Comparison of ENCODE assay signal across 9 cellular contexts in the genomic region with DNA sequence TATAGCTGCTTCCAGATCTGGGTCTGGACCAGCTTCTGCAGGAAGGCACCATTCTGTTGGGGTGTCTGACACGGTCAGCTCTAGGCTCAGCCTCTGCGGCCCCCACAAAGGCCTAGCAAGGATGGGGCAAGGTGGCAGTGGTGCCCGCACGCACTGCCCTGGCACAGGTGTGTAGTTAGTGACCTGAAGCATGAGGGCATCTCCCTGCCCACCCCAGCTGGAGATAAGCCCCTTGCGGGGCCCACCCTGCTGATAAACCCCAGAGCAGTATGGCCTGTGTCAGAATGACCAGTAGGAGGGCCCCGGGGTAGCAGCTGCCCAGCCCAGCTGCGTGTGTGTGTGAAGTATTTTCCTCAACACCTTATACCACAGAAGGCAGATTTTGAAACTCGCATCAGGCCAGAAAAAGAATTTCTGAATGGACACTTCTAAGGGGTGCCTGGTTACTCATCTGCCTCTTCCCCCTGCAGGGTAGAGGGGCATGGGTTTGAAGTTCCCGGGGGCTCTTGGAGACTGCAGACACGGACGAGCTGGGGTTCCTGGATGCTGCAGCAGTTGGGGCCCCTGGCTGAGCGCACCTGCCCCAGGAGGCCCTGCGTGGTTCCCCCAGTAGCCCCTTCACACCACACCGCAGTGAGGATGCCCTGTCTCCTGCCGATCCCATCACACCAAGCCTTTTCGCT. TPM values are rescaled to one million over a fixed set of nuclear protein-coding genes. Genes with fewer than 3 reads are reported as not detected.
DNase-seq lines count a peak whose midpoint lies in the region; ATAC-seq, FAIRE-seq and TF ChIP-seq lines count a peak whose summit lies in the region.
"Had no signal": no experiment of that assay in that cellular context is flagged by ENCODE, and none has a peak within 500 bp of the region (broad histone marks: within the 10 kb centered on the region; RNA-seq: fewer than 3 reads in every experiment).

No MANE protein-coding gene starts in this region.

- H3K4me1 ChIP-seq in HepG2 (ENCODE audit: insufficient read depth, low read length) (peaks cover 88% of the 10 kb centered on the region), upper lobe of right lung (peaks cover 41% of the 10 kb centered on the region), vagina (peaks cover 73% of the 10 kb centered on the region)

- no peak overlapping the region; the same call in 1 of the 2 replicates for H3K4me2 ChIP-seq in HepG2 (ENCODE audit: low read depth, low read length)

- no peak for TF ChIP-seq CTCF in HepG2 (CRISPR knock-in tag; IDR thresholded peaks at IDR 0.05)
- no peak for TF ChIP-seq CTCF in upper lobe of right lung (IDR thresholded peaks at IDR 0.05)
- TF ChIP-seq CTCF in vagina (IDR thresholded peaks at IDR 0.05), result no peak

- H3K27me3 ChIP-seq in HepG2 (ENCODE audit: control insufficient read depth in 1 of 2, insufficient read depth in 2 of 2, low read length in 2 of 2) (no peaks in the 10 kb centered on the region), upper lobe of right lung (no peaks in the 10 kb centered on the region), vagina (no peaks in the 10 kb centered on the region)

- DNase-seq in stimulated activated CD4-positive, alpha-beta T cell treated with anti-CD3 and anti-CD28 coated beads, Interleukin-4, amount 100 ng/mL, for 1 hour, result peak; percentile 17
- no peak for DNase-seq in stimulated activated CD4-positive, alpha-beta T cell treated with anti-CD3 and anti-CD28 coated beads, Interleukin-4, amount 100 ng/mL, for 4 hours
- DNase-seq in activated CD8-positive, alpha-beta memory T cell treated with anti-CD3 and anti-CD28 coated beads, Interleukin-2, amount 10 ng/mL, durations not matched to agents 7 days and 5 days, result no peak
- DNase-seq in HepG2 (ENCODE audit: low spot score) (no peak), upper lobe of right lung (no peak), NCI-H2227 (lab: John Stamatoyannopoulos, UW; ENCODE audit: unreplicated experiment) (no peak), vagina (ENCODE audit: extremely low spot score in 2 of 2) (no peak)

- peaks cover 45% of the 10 kb centered on the region for H3K79me2 ChIP-seq in HepG2 (ENCODE audit: insufficient read depth, low read length)

- BruUV-seq in HepG2 (replicated peaks; lab: Mats Ljungman, UMichigan), result no TSS peak

- no peak overlapping the region for H2AFZ ChIP-seq in HepG2 (ENCODE audit: low read length)

- H3K9me3 Mint-ChIP-seq in activated CD8-positive, alpha-beta memory T cell treated with anti-CD3 and anti-CD28 coated beads, Interleukin-2, amount 10 ng/mL, durations not matched to agents 7 days and 5 days (ENCODE audit: low read depth), result no peaks in the 10 kb centered on the region

- H3K9ac ChIP-seq in HepG2 (ENCODE audit: insufficient read depth, low read depth, low read length), result no peak overlapping the region; the same call in 1 of the 2 replicates

- H3K36me3 ChIP-seq in HepG2 (replicated peaks in 1 of 2; ENCODE audit: control insufficient read depth in 1 of 2, insufficient read depth in 2 of 2, low read length in 2 of 2) (peaks cover 18 to 39% of the 10 kb centered on the region in 2 experiments), upper lobe of right lung (peaks cover 19% of the 10 kb centered on the region), vagina (peaks cover 0 to 9% of the 10 kb centered on the region in 2 donors)

- no peak for FAIRE-seq in HepG2 (lab: Jason Lieb, UNC)

- H3K27ac Mint-ChIP-seq in activated CD8-positive, alpha-beta memory T cell treated with anti-CD3 and anti-CD28 coated beads, Interleukin-2, amount 10 ng/mL, durations not matched to agents 7 days and 5 days, result peak overlapping the region; percentile 73

- H3K9me3 ChIP-seq in HepG2 (ENCODE audit: low read length), result no peaks in the 10 kb centered on the region
- H3K9me3 ChIP-seq in upper lobe of right lung, result no peaks in the 10 kb centered on the region
- H3K9me3 ChIP-seq in vagina, result no peaks in the 10 kb centered on the region

- intact Hi-C loops in HepG2 (cut with micrococcal nuclease; ENCODE audit: unreplicated experiment), result loop anchor here (5.0 kb wide), 1 partner anchor 156 kb away; the partner anchor contains the start of genes CENPX and LRRC45
- intact Hi-C loops in upper lobe of right lung (cut with DNase I), result no loop called here
- intact Hi-C loops in vagina (cut with DNase I), result no loop called here

- H3K27ac ChIP-seq in HepG2 (ENCODE audit: extremely low read length, insufficient read depth, low read length) (peak overlapping the region; percentile 61), upper lobe of right lung (peak overlapping the region; percentile 58), vagina (no peak overlapping the region)

- POLR2A ChIA-PET in HepG2 (lab: Yijun Ruan, JAX), result interaction anchor here (0.5 to 3.8 kb wide), 20 partner anchors 8 to 240 kb away, joined by 3 to 15 read pairs (median 4); partner anchors contain the start of genes ALYREF, ANAPC11, CENPX and LRRC45

- no peaks in the 10 kb centered on the region for H3K27me3 Mint-ChIP-seq in activated CD8-positive, alpha-beta memory T cell treated with anti-CD3 and anti-CD28 coated beads, Interleukin-2, amount 10 ng/mL, durations not matched to agents 7 days and 5 days

- H3K4me3 ChIP-seq in HepG2 (replicated peaks in 1 of 3; ENCODE audit: insufficient read depth in 1 of 3, low read depth in 2 of 3, low read length in 3 of 3) (no peak overlapping the region), upper lobe of right lung (no peak overlapping the region), vagina (no peak overlapping the region)

- CTCF ChIA-PET in activated CD8-positive, alpha-beta memory T cell treated with anti-CD3 and anti-CD28 coated beads, Interleukin-2, amount 10 ng/mL, durations not matched to agents 7 days and 5 days (lab: Charles Lee), result no interaction called here
- CTCF ChIA-PET in HepG2 (lab: Yijun Ruan, JAX; ENCODE audit: low intra/inter-chr PET ratio, low total read pairs), result no interaction called here

- in situ Hi-C loops in HepG2 (cut with HindIII; ENCODE audit: extremely low pct_ligation_motif_present, low pct_unique_long_range_greater_than_20kb), result no loop called here

- TF ChIP-seq RAD21 in HepG2 (CRISPR knock-in tag; IDR thresholded peaks at IDR 0.05), result no peak

- H4K20me1 ChIP-seq in HepG2 (ENCODE audit: insufficient read depth, low read length), result peaks cover 53% of the 10 kb centered on the region; the same call in 1 of the 2 replicates

- 88% methylated on average over 8 of the region's 16 CpGs for WGBS in HepG2 (ENCODE audit: low lambda C conversion rate)

- no peak for ATAC-seq in activated CD8-positive, alpha-beta memory T cell treated with anti-CD3 and anti-CD28 coated beads, Interleukin-2, amount 10 ng/mL, durations not matched to agents 7 days and 5 days
- peak; percentile 0; the same call in 1 of the 3 replicates for ATAC-seq in HepG2
- ATAC-seq in upper lobe of right lung, result no peak
- no peak for ATAC-seq in HG03135 (IDR thresholded peaks at IDR 0.05; ENCODE audit: unreplicated experiment)

- H3K4me1 Mint-ChIP-seq in activated CD8-positive, alpha-beta memory T cell treated with anti-CD3 and anti-CD28 coated beads, Interleukin-2, amount 10 ng/mL, durations not matched to agents 7 days and 5 days, result peaks cover 48% of the 10 kb centered on the region

- H3K36me3 Mint-ChIP-seq in activated CD8-positive, alpha-beta memory T cell treated with anti-CD3 and anti-CD28 coated beads, Interleukin-2, amount 10 ng/mL, durations not matched to agents 7 days and 5 days, result peaks cover 28% of the 10 kb centered on the region

- TF ChIP-seq EP300 in HepG2 (IDR thresholded peaks at IDR 0.05; ENCODE audit: low read depth in 2 of 2, low read length in 2 of 2) (no peak), HepG2 (CRISPR knock-in tag; IDR thresholded peaks at IDR 0.05; ENCODE audit: borderline replicate concordance) (no peak)

- TF ChIP-seq POLR2A in HepG2 (IDR thresholded peaks at IDR 0.05; ENCODE audit: insufficient read depth in 1 of 2, low read depth in 2 of 2, low read length in 2 of 2) (peak in 1 of 2 experiments; percentile 41; a peak in 2 of 4 replicates), vagina (IDR thresholded peaks at IDR 0.05) (no peak)

- no peak overlapping the region for H3K4me3 Mint-ChIP-seq in activated CD8-positive, alpha-beta memory T cell treated with anti-CD3 and anti-CD28 coated beads, Interleukin-2, amount 10 ng/mL, durations not matched to agents 7 days and 5 days

RNA-seq across cellular contexts. Expression of gene ARHGDIA, which starts 4.6 kb away (rescaled TPM):
- total RNA-seq in activated CD8-positive, alpha-beta memory T cell treated with anti-CD3 and anti-CD28 coated beads, Interleukin-2, amount 10 ng/mL, durations not matched to agents 7 days and 5 days, result 100 to 1,000 TPM; 693 to 725 TPM
- total RNA-seq in HepG2 (2016; rRNA removed; fragmentation: Illumina TruSeq; extraction: Trizol) (64.0 and 120 TPM in 2 replicates), upper lobe of right lung (386 TPM), vagina (120 TPM)
- total RNA-seq in HepG2 (2016; cell fraction: cytosol; rRNA removed; fragmentation: Illumina TruSeq; extraction: Trizol; ENCODE audit: low read depth), result 25.7 and 26.7 TPM in 2 replicates
- 73.7 and 111 TPM in 2 replicates for total RNA-seq in HepG2 (2016; cell fraction: insoluble cytoplasmic fraction; rRNA removed; fragmentation: Illumina TruSeq; extraction: Trizol)
- 68.1 and 73.5 TPM in 2 replicates for total RNA-seq in HepG2 (2016; cell fraction: membrane; rRNA removed; fragmentation: Illumina TruSeq; extraction: Trizol)
- 66.3 and 84.1 TPM in 2 replicates for total RNA-seq in HepG2 (2016; cell fraction: nucleus; rRNA removed; fragmentation: Illumina TruSeq; extraction: Trizol)
- polyA plus RNA-seq in HepG2 (2011; rRNA removed), result 40.0 and 52.1 TPM in 2 replicates
- polyA plus RNA-seq in HepG2 (2011; cell fraction: cytosol; rRNA removed), result 61.3 and 96.2 TPM in 2 replicates
- 174 and 191 TPM in 2 replicates for polyA plus RNA-seq in HepG2 (2011; cell fraction: nucleus; rRNA removed)
- polyA plus RNA-seq in HepG2 (2012), result 159 and 169 TPM in 2 replicates
- 89.7 and 102 TPM in 2 replicates for polyA plus RNA-seq in HepG2 (2016; cell fraction: cytosol; fragmentation: Illumina TruSeq; extraction: Trizol; ENCODE audit: low read depth)
- 221 and 287 TPM in 2 replicates for polyA plus RNA-seq in HepG2 (2016; cell fraction: insoluble cytoplasmic fraction; fragmentation: Illumina TruSeq; extraction: Trizol; ENCODE audit: low read depth)
- polyA plus RNA-seq in HepG2 (2016; cell fraction: membrane; fragmentation: Illumina TruSeq; extraction: Trizol; ENCODE audit: low read depth), result 171 and 188 TPM in 2 replicates
- 248 and 249 TPM in 2 replicates for polyA plus RNA-seq in HepG2 (2016; cell fraction: nucleus; fragmentation: Illumina TruSeq; extraction: Trizol; ENCODE audit: insufficient read depth, low read depth)
- polyA minus RNA-seq in HepG2 (2011; rRNA and poly(A)+ RNA removed; ENCODE audit: low replicate concordance), result 35.7 and 46.7 TPM in 2 replicates
- polyA minus RNA-seq in HepG2 (2011; cell fraction: cytosol; rRNA and poly(A)+ RNA removed), result 54.0 and 54.8 TPM in 2 replicates
- 52.7 and 57.6 TPM in 2 replicates for polyA minus RNA-seq in HepG2 (2011; cell fraction: nucleus; rRNA and poly(A)+ RNA removed)

RNA-seq across cellular contexts. Expression of gene P4HB, which starts 6.2 kb away (rescaled TPM):
- total RNA-seq in activated CD8-positive, alpha-beta memory T cell treated with anti-CD3 and anti-CD28 coated beads, Interleukin-2, amount 10 ng/mL, durations not matched to agents 7 days and 5 days, result 100 to 1,000 TPM; 333 to 416 TPM
- total RNA-seq in HepG2 (2016; rRNA removed; fragmentation: Illumina TruSeq; extraction: Trizol), result 337 and 782 TPM in 2 replicates
- total RNA-seq in HepG2 (2016; cell fraction: cytosol; rRNA removed; fragmentation: Illumina TruSeq; extraction: Trizol; ENCODE audit: low read depth), result 162 and 167 TPM in 2 replicates
- total RNA-seq in HepG2 (2016; cell fraction: insoluble cytoplasmic fraction; rRNA removed; fragmentation: Illumina TruSeq; extraction: Trizol), result 282 and 813 TPM in 2 replicates
- total RNA-seq in HepG2 (2016; cell fraction: membrane; rRNA removed; fragmentation: Illumina TruSeq; extraction: Trizol), result 299 and 300 TPM in 2 replicates
- total RNA-seq in HepG2 (2016; cell fraction: nucleus; rRNA removed; fragmentation: Illumina TruSeq; extraction: Trizol), result 801 and 884 TPM in 2 replicates
- 181 and 185 TPM in 2 replicates for polyA plus RNA-seq in HepG2 (2011; rRNA removed)
- 150 and 176 TPM in 2 replicates for polyA plus RNA-seq in HepG2 (2011; cell fraction: cytosol; rRNA removed)
- polyA plus RNA-seq in HepG2 (2011; cell fraction: nucleus; rRNA removed), result 517 and 557 TPM in 2 replicates
- 1,462 and 1,524 TPM in 2 replicates for polyA plus RNA-seq in HepG2 (2012)
- 236 TPM in 2 replicates for polyA plus RNA-seq in HepG2 (2016; cell fraction: cytosol; fragmentation: Illumina TruSeq; extraction: Trizol; ENCODE audit: low read depth)
- 494 and 566 TPM in 2 replicates for polyA plus RNA-seq in HepG2 (2016; cell fraction: insoluble cytoplasmic fraction; fragmentation: Illumina TruSeq; extraction: Trizol; ENCODE audit: low read depth)
- 378 and 399 TPM in 2 replicates for polyA plus RNA-seq in HepG2 (2016; cell fraction: membrane; fragmentation: Illumina TruSeq; extraction: Trizol; ENCODE audit: low read depth)
- polyA plus RNA-seq in HepG2 (2016; cell fraction: nucleus; fragmentation: Illumina TruSeq; extraction: Trizol; ENCODE audit: insufficient read depth, low read depth), result 2,290 and 2,428 TPM in 2 replicates
- 90.8 and 213 TPM in 2 replicates for polyA minus RNA-seq in HepG2 (2011; rRNA and poly(A)+ RNA removed; ENCODE audit: low replicate concordance)
- 303 and 378 TPM in 2 replicates for polyA minus RNA-seq in HepG2 (2011; cell fraction: cytosol; rRNA and poly(A)+ RNA removed)
- 250 and 278 TPM in 2 replicates for polyA minus RNA-seq in HepG2 (2011; cell fraction: nucleus; rRNA and poly(A)+ RNA removed)
- 462 TPM for total RNA-seq in upper lobe of right lung
- total RNA-seq in vagina, result 463 TPM

RNA-seq across cellular contexts. Expression of gene ALYREF, which starts 24.8 kb away (rescaled TPM):
- total RNA-seq in activated CD8-positive, alpha-beta memory T cell treated with anti-CD3 and anti-CD28 coated beads, Interleukin-2, amount 10 ng/mL, durations not matched to agents 7 days and 5 days, result 100 to 1,000 TPM; 215 to 236 TPM
- total RNA-seq in HepG2 (2016; rRNA removed; fragmentation: Illumina TruSeq; extraction: Trizol) (264 and 269 TPM in 2 replicates), upper lobe of right lung (39.4 TPM), vagina (78.8 TPM)
- total RNA-seq in HepG2 (2016; cell fraction: cytosol; rRNA removed; fragmentation: Illumina TruSeq; extraction: Trizol; ENCODE audit: low read depth), result 86.2 and 89.3 TPM in 2 replicates
- total RNA-seq in HepG2 (2016; cell fraction: insoluble cytoplasmic fraction; rRNA removed; fragmentation: Illumina TruSeq; extraction: Trizol), result 272 and 275 TPM in 2 replicates
- 108 and 110 TPM in 2 replicates for total RNA-seq in HepG2 (2016; cell fraction: membrane; rRNA removed; fragmentation: Illumina TruSeq; extraction: Trizol)
- 101 and 105 TPM in 2 replicates for total RNA-seq in HepG2 (2016; cell fraction: nucleus; rRNA removed; fragmentation: Illumina TruSeq; extraction: Trizol)
- 58.4 and 59.8 TPM in 2 replicates for polyA plus RNA-seq in HepG2 (2011; rRNA removed)
- polyA plus RNA-seq in HepG2 (2011; cell fraction: cytosol; rRNA removed), result 45.3 and 72.1 TPM in 2 replicates
- 54.3 and 67.4 TPM in 2 replicates for polyA plus RNA-seq in HepG2 (2011; cell fraction: nucleus; rRNA removed)
- 42.1 and 68.4 TPM in 2 replicates for polyA plus RNA-seq in HepG2 (2012)
- 78.5 and 81.9 TPM in 2 replicates for polyA plus RNA-seq in HepG2 (2016; cell fraction: cytosol; fragmentation: Illumina TruSeq; extraction: Trizol; ENCODE audit: low read depth)
- polyA plus RNA-seq in HepG2 (2016; cell fraction: insoluble cytoplasmic fraction; fragmentation: Illumina TruSeq; extraction: Trizol; ENCODE audit: low read depth), result 267 TPM in 2 replicates
- polyA plus RNA-seq in HepG2 (2016; cell fraction: membrane; fragmentation: Illumina TruSeq; extraction: Trizol; ENCODE audit: low read depth), result 83.5 and 93.6 TPM in 2 replicates
- 158 and 162 TPM in 2 replicates for polyA plus RNA-seq in HepG2 (2016; cell fraction: nucleus; fragmentation: Illumina TruSeq; extraction: Trizol; ENCODE audit: insufficient read depth, low read depth)
- 80.4 and 133 TPM in 2 replicates for polyA minus RNA-seq in HepG2 (2011; rRNA and poly(A)+ RNA removed; ENCODE audit: low replicate concordance)
- 40.2 and 48.3 TPM in 2 replicates for polyA minus RNA-seq in HepG2 (2011; cell fraction: cytosol; rRNA and poly(A)+ RNA removed)
- 44.9 and 56.4 TPM in 2 replicates for polyA minus RNA-seq in HepG2 (2011; cell fraction: nucleus; rRNA and poly(A)+ RNA removed)

RNA-seq across cellular contexts. Expression of gene ANAPC11, which starts 24.9 kb away (rescaled TPM):
- 100 to 1,000 TPM; 138 to 155 TPM for total RNA-seq in activated CD8-positive, alpha-beta memory T cell treated with anti-CD3 and anti-CD28 coated beads, Interleukin-2, amount 10 ng/mL, durations not matched to agents 7 days and 5 days
- total RNA-seq in HepG2 (2016; rRNA removed; fragmentation: Illumina TruSeq; extraction: Trizol) (114 and 127 TPM in 2 replicates), upper lobe of right lung (91.0 TPM), vagina (135 TPM)
- total RNA-seq in HepG2 (2016; cell fraction: cytosol; rRNA removed; fragmentation: Illumina TruSeq; extraction: Trizol; ENCODE audit: low read depth), result 131 and 197 TPM in 2 replicates
- 108 and 128 TPM in 2 replicates for total RNA-seq in HepG2 (2016; cell fraction: insoluble cytoplasmic fraction; rRNA removed; fragmentation: Illumina TruSeq; extraction: Trizol)
- total RNA-seq in HepG2 (2016; cell fraction: membrane; rRNA removed; fragmentation: Illumina TruSeq; extraction: Trizol), result 131 and 179 TPM in 2 replicates
- total RNA-seq in HepG2 (2016; cell fraction: nucleus; rRNA removed; fragmentation: Illumina TruSeq; extraction: Trizol), result 50.9 and 64.4 TPM in 2 replicates
- 235 and 250 TPM in 2 replicates for polyA plus RNA-seq in HepG2 (2011; rRNA removed)
- 444 and 596 TPM in 2 replicates for polyA plus RNA-seq in HepG2 (2011; cell fraction: cytosol; rRNA removed)
- 192 and 202 TPM in 2 replicates for polyA plus RNA-seq in HepG2 (2011; cell fraction: nucleus; rRNA removed)
- 95.6 and 161 TPM in 2 replicates for polyA plus RNA-seq in HepG2 (2012)
- 209 and 306 TPM in 2 replicates for polyA plus RNA-seq in HepG2 (2016; cell fraction: cytosol; fragmentation: Illumina TruSeq; extraction: Trizol; ENCODE audit: low read depth)
- polyA plus RNA-seq in HepG2 (2016; cell fraction: insoluble cytoplasmic fraction; fragmentation: Illumina TruSeq; extraction: Trizol; ENCODE audit: low read depth), result 119 and 120 TPM in 2 replicates
- 162 and 209 TPM in 2 replicates for polyA plus RNA-seq in HepG2 (2016; cell fraction: membrane; fragmentation: Illumina TruSeq; extraction: Trizol; ENCODE audit: low read depth)
- 107 and 109 TPM in 2 replicates for polyA plus RNA-seq in HepG2 (2016; cell fraction: nucleus; fragmentation: Illumina TruSeq; extraction: Trizol; ENCODE audit: insufficient read depth, low read depth)
- polyA minus RNA-seq in HepG2 (2011; rRNA and poly(A)+ RNA removed; ENCODE audit: low replicate concordance), result 68.6 and 147 TPM in 2 replicates
- 32.2 and 42.7 TPM in 2 replicates for polyA minus RNA-seq in HepG2 (2011; cell fraction: cytosol; rRNA and poly(A)+ RNA removed)
- polyA minus RNA-seq in HepG2 (2011; cell fraction: nucleus; rRNA and poly(A)+ RNA removed), result 23.0 and 25.9 TPM in 2 replicates

RNA-seq across cellular contexts. Expression of gene PPP1R27, which starts 31.7 kb away (rescaled TPM):
- total RNA-seq in activated CD8-positive, alpha-beta memory T cell treated with anti-CD3 and anti-CD28 coated beads, Interleukin-2, amount 10 ng/mL, durations not matched to agents 7 days and 5 days, result not detected
- total RNA-seq in HepG2 (2016; rRNA removed; fragmentation: Illumina TruSeq; extraction: Trizol) (0.69 and 1.00 TPM in 2 replicates), upper lobe of right lung (not detected), vagina (not detected)
- 0.71 and 2.3 TPM in 2 replicates for total RNA-seq in HepG2 (2016; cell fraction: cytosol; rRNA removed; fragmentation: Illumina TruSeq; extraction: Trizol; ENCODE audit: low read depth)
- total RNA-seq in HepG2 (2016; cell fraction: insoluble cytoplasmic fraction; rRNA removed; fragmentation: Illumina TruSeq; extraction: Trizol), result 1.3 TPM in 1 of 2 replicates, not detected in the other
- 1.00 and 1.2 TPM in 2 replicates for total RNA-seq in HepG2 (2016; cell fraction: membrane; rRNA removed; fragmentation: Illumina TruSeq; extraction: Trizol)
- 0.91 and 1.8 TPM in 2 replicates for total RNA-seq in HepG2 (2016; cell fraction: nucleus; rRNA removed; fragmentation: Illumina TruSeq; extraction: Trizol)
- 0.17 and 0.33 TPM in 2 replicates for polyA plus RNA-seq in HepG2 (2011; rRNA removed)
- polyA plus RNA-seq in HepG2 (2011; cell fraction: cytosol; rRNA removed), result 0.55 and 1.1 TPM in 2 replicates
- polyA plus RNA-seq in HepG2 (2011; cell fraction: nucleus; rRNA removed), result 1.6 and 2.8 TPM in 2 replicates
- polyA plus RNA-seq in HepG2 (2012), result 0.34 and 0.52 TPM in 2 replicates
- 0.57 and 1.0 TPM in 2 replicates for polyA plus RNA-seq in HepG2 (2016; cell fraction: cytosol; fragmentation: Illumina TruSeq; extraction: Trizol; ENCODE audit: low read depth)
- polyA plus RNA-seq in HepG2 (2016; cell fraction: insoluble cytoplasmic fraction; fragmentation: Illumina TruSeq; extraction: Trizol; ENCODE audit: low read depth), result 1.7 TPM in 1 of 2 replicates, not detected in the other
- polyA plus RNA-seq in HepG2 (2016; cell fraction: membrane; fragmentation: Illumina TruSeq; extraction: Trizol; ENCODE audit: low read depth), result 0.56 TPM in 1 of 2 replicates, not detected in the other
- polyA plus RNA-seq in HepG2 (2016; cell fraction: nucleus; fragmentation: Illumina TruSeq; extraction: Trizol; ENCODE audit: insufficient read depth, low read depth), result 2.1 TPM in 1 of 2 replicates, not detected in the other
- 0.09 and 0.88 TPM in 2 replicates for polyA minus RNA-seq in HepG2 (2011; rRNA and poly(A)+ RNA removed; ENCODE audit: low replicate concordance)
- not detected in 2 replicates for polyA minus RNA-seq in HepG2 (2011; cell fraction: cytosol; rRNA and poly(A)+ RNA removed)
- polyA minus RNA-seq in HepG2 (2011; cell fraction: nucleus; rRNA and poly(A)+ RNA removed), result 1.9 TPM in 1 of 2 replicates, not detected in the other
- total RNA-seq: dermis microvascular lymphatic vessel endothelial cell had no signal
